8 cellular contexts compared by ENCODE assay signal in genomic region chr17:42677921-42678781, GRCh38. TPM values are rescaled to one million over a fixed set of nuclear protein-coding genes. Genes with fewer than 3 reads are reported as not detected.
DNase-seq lines count a peak whose midpoint lies in the region; ATAC-seq and TF ChIP-seq lines count a peak whose summit lies in the region.

No MANE protein-coding gene starts in this region.

- no peaks in the 10 kb centered on the region for H3K36me3 ChIP-seq in colonic mucosa

- no peak for TF ChIP-seq CTCF in colonic mucosa (IDR thresholded peaks at IDR 0.05)

- intact Hi-C loops in activated CD4-positive, alpha-beta T cell treated with anti-CD3 and anti-CD28 coated beads, Interleukin-2, amount 10 ng/mL, durations not matched to agents 24 days and 14 days (cut with micrococcal nuclease): loop anchor here (1.0 to 5.0 kb wide), 7 partner anchors 8 to 486 kb away; partner anchors contain the start of genes EZH1, GHDC, NAGLU and RETREG3
- intact Hi-C loops in colonic mucosa (cut with DNase I): no loop called here

- no peaks in the 10 kb centered on the region for H3K9me3 Mint-ChIP-seq in activated CD4-positive, alpha-beta T cell treated with anti-CD3 and anti-CD28 coated beads, Interleukin-2, amount 10 ng/mL, durations not matched to agents 24 days and 14 days

- H3K9ac ChIP-seq in colonic mucosa (ENCODE audit: low read depth in 2 of 2, low read length in 2 of 2): peak overlapping the region; percentile 79 to 86

- H3K36me3 Mint-ChIP-seq in activated CD4-positive, alpha-beta T cell treated with anti-CD3 and anti-CD28 coated beads, Interleukin-2, amount 10 ng/mL, durations not matched to agents 24 days and 14 days (ENCODE audit: low read depth): no peaks in the 10 kb centered on the region

- H3K4me1 ChIP-seq in colonic mucosa: peaks cover 48% of the 10 kb centered on the region

- H3K27me3 Mint-ChIP-seq in activated CD4-positive, alpha-beta T cell treated with anti-CD3 and anti-CD28 coated beads, Interleukin-2, amount 10 ng/mL, durations not matched to agents 24 days and 14 days: peaks cover 36% of the 10 kb centered on the region

- H3K4me3 Mint-ChIP-seq in activated CD4-positive, alpha-beta T cell treated with anti-CD3 and anti-CD28 coated beads, Interleukin-2, amount 10 ng/mL, durations not matched to agents 24 days and 14 days: peak overlapping the region; percentile 81

- H3K27me3 ChIP-seq in colonic mucosa (peaks cover 7% of the 10 kb centered on the region), layer of hippocampus (ENCODE audit: control insufficient read depth, insufficient read depth, low read length) (no peaks in the 10 kb centered on the region)

- no peaks in the 10 kb centered on the region for H3K9me3 ChIP-seq in colonic mucosa

- peak; percentile 93 for DNase-seq in GM03348 (ENCODE audit: low spot score)
- peak; percentile 83 for DNase-seq in NCI-H524 treated with DMSO at 0.1 percent for 48 hours (lab: John Stamatoyannopoulos, UW)
- DNase-seq in activated CD4-positive, alpha-beta T cell treated with anti-CD3 and anti-CD28 coated beads, Interleukin-2, amount 10 ng/mL, durations not matched to agents 24 days and 14 days: peak; percentile 95
- DNase-seq in colonic mucosa: peak; percentile 91
- DNase-seq in stimulated activated CD4-positive, alpha-beta T cell treated with anti-CD3 and anti-CD28 coated beads, Interleukin-1b, Interleukin-23, amount 100 ng/mL, for 24 hours (ENCODE audit: low read depth in 4 of 4, low spot score in 1 of 4): peak; percentile 51 to 72 (median 62)

- ATAC-seq in HG03354 (IDR thresholded peaks at IDR 0.05; ENCODE audit: poor library complexity, severe bottlenecking, unreplicated experiment) (peak; percentile 22), HG03571 (IDR thresholded peaks at IDR 0.05; ENCODE audit: unreplicated experiment) (no peak)

- H3K4me1 Mint-ChIP-seq in activated CD4-positive, alpha-beta T cell treated with anti-CD3 and anti-CD28 coated beads, Interleukin-2, amount 10 ng/mL, durations not matched to agents 24 days and 14 days: peaks cover 54% of the 10 kb centered on the region

- H3K27ac ChIP-seq in colonic mucosa (peak overlapping the region; percentile 95), layer of hippocampus (ENCODE audit: low read depth, low read length) (peak overlapping the region; percentile 97)

- peak overlapping the region; percentile 86 for H3K27ac Mint-ChIP-seq in activated CD4-positive, alpha-beta T cell treated with anti-CD3 and anti-CD28 coated beads, Interleukin-2, amount 10 ng/mL, durations not matched to agents 24 days and 14 days

- peak overlapping the region; percentile 69 for H3K4me3 ChIP-seq in colonic mucosa

RNA-seq across cellular contexts. Expression of gene PLEKHH3, which starts 1.4 kb away (rescaled TPM):
- 0.77 and 1.1 TPM in 2 replicates for total RNA-seq in activated CD4-positive, alpha-beta T cell treated with anti-CD3 and anti-CD28 coated beads, Interleukin-2, amount 10 ng/mL, durations not matched to agents 24 days and 14 days
- 10 to 100 TPM; 14.6 to 17.6 TPM for total RNA-seq in colonic mucosa

RNA-seq across cellular contexts. Expression of gene CCR10, which starts 3.5 kb away (rescaled TPM):
- total RNA-seq in activated CD4-positive, alpha-beta T cell treated with anti-CD3 and anti-CD28 coated beads, Interleukin-2, amount 10 ng/mL, durations not matched to agents 24 days and 14 days: 0.17 and 0.75 TPM in 2 replicates
- under 1 TPM; 0.56 to 0.86 TPM for total RNA-seq in colonic mucosa

RNA-seq across cellular contexts. Expression of gene CNTNAP1, which starts 4.2 kb away (rescaled TPM):
- 3.0 and 3.2 TPM in 2 replicates for total RNA-seq in activated CD4-positive, alpha-beta T cell treated with anti-CD3 and anti-CD28 coated beads, Interleukin-2, amount 10 ng/mL, durations not matched to agents 24 days and 14 days
- total RNA-seq in colonic mucosa: 1 to 10 TPM; 1.5 to 5.0 TPM

RNA-seq across cellular contexts. Expression of gene TUBG2, which starts 19.1 kb away (rescaled TPM):
- 11.8 and 12.9 TPM in 2 replicates for total RNA-seq in activated CD4-positive, alpha-beta T cell treated with anti-CD3 and anti-CD28 coated beads, Interleukin-2, amount 10 ng/mL, durations not matched to agents 24 days and 14 days
- 1 to 10 TPM; 5.6 to 7.7 TPM for total RNA-seq in colonic mucosa
